ENCODE assay signal across 20 cellular contexts in the genomic region with DNA sequence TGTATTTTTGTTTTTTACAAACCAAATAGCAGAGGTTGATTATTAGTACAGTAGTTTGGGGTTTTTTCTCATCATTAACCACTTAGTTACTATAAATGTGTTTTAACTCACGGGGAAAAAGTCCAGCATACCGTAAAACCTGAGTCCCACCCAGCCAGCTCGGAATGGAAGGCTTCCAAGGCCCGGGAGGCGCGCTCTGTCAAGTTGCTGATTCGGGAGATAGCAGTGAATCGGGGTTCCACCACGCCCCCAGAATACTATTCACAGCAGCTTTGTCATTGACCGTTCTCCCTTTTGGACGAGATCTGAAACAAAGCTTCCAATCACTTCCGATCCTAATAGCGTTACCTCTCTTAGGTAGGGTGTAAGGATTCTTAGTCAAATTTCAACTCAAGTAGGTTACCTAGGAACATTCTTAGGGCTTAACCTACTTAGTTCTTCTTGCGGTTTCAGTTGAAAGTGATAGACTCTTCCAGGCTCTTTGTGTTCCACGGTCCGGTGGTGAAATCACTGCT.
DNase-seq lines count a peak whose midpoint lies in the region; ATAC-seq, FAIRE-seq and TF ChIP-seq lines count a peak whose summit lies in the region.
"Had no signal": no experiment of that assay in that cellular context is flagged by ENCODE, and none has a peak within 500 bp of the region (broad histone marks: within the 10 kb centered on the region; RNA-seq: fewer than 3 reads in every experiment).

No MANE protein-coding gene starts in this region.

- TF ChIP-seq CTCF in GM23338 (conservative IDR thresholded peaks at IDR 0.05; ENCODE audit: low read depth in 2 of 2) (no peak), bronchial epithelial cell (IDR thresholded peaks at IDR 0.05; ENCODE audit: insufficient read depth, low read length, severe bottlenecking) (no peak), HepG2 (CRISPR knock-in tag; IDR thresholded peaks at IDR 0.05) (no peak)

- POLR2A ChIA-PET in HepG2 (lab: Yijun Ruan, JAX), result interaction anchor here (0.7 kb wide), 1 partner anchor 234 kb away, joined by 5 read pairs; no protein-coding TSS in a partner anchor

- no peaks in the 10 kb centered on the region for H3K9me3 Mint-ChIP-seq in GM23338

- H2AFZ ChIP-seq in GM23338 (peak overlapping the region; percentile 82; the same call in 1 of the 2 replicates), HepG2 (ENCODE audit: low read length) (no peak overlapping the region)

- no peaks in the 10 kb centered on the region for H4K20me1 ChIP-seq in GM23338 (replicated peaks; ENCODE audit: insufficient read depth)
- no peaks in the 10 kb centered on the region for H4K20me1 ChIP-seq in HepG2 (ENCODE audit: insufficient read depth, low read length)

- no peak overlapping the region for H3K4me3 ChIP-seq in GM23338
- H3K4me3 ChIP-seq in bronchial epithelial cell (ENCODE audit: low read depth, low read length), result no peak overlapping the region
- no peak overlapping the region for H3K4me3 ChIP-seq in HepG2 (replicated peaks in 1 of 3; ENCODE audit: insufficient read depth in 1 of 3, low read depth in 2 of 3, low read length in 3 of 3)
- peak overlapping the region; percentile 16 to 63 (median 52) for H3K4me3 ChIP-seq in skeletal muscle tissue (ENCODE audit: low read length in 3 of 3)
- H3K4me3 ChIP-seq: adrenal gland, gastroesophageal sphincter had no signal

- peak; percentile 7 for FAIRE-seq in bronchial epithelial cell (lab: Jason Lieb, UNC)
- peak; percentile 65 for FAIRE-seq in HepG2 (lab: Jason Lieb, UNC)
- no peak for FAIRE-seq in GM19239 (lab: Jason Lieb, UNC)
- FAIRE-seq: H54 had no signal

- H3K9ac ChIP-seq in HepG2 (ENCODE audit: insufficient read depth, low read depth, low read length), result no peak overlapping the region
- H3K9ac ChIP-seq in skeletal muscle tissue (ENCODE audit: low read depth in 1 of 3, low read length in 3 of 3), result peak overlapping the region; percentile 65 to 68 (median 65)

- H3F3A ChIP-seq in GM23338 (replicated peaks; ENCODE audit: low read depth), result no peaks in the 10 kb centered on the region

- H3K9me3 ChIP-seq in HepG2 (ENCODE audit: low read length) (no peaks in the 10 kb centered on the region), skeletal muscle tissue (ENCODE audit: control insufficient read depth in 3 of 3, low read length in 3 of 3) (no peaks in the 10 kb centered on the region)
- H3K9me3 ChIP-seq: adrenal gland, gastroesophageal sphincter had no signal

- TF ChIP-seq EP300 in HepG2 (IDR thresholded peaks at IDR 0.05; ENCODE audit: low read depth in 2 of 2, low read length in 2 of 2) (no peak), HepG2 (CRISPR knock-in tag; IDR thresholded peaks at IDR 0.05; ENCODE audit: borderline replicate concordance) (no peak)

- H3K27me3 Mint-ChIP-seq in GM23338 (ENCODE audit: insufficient read depth, low read depth, poor library complexity), result peaks cover 5% of the 10 kb centered on the region

- H3K36me3 Mint-ChIP-seq in GM23338 (ENCODE audit: low read depth), result no peaks in the 10 kb centered on the region
- H3K36me3 Mint-ChIP-seq: CD4-positive, CD25-positive, alpha-beta regulatory T cell had no signal

- BruUV-seq in HepG2 (replicated peaks; lab: Mats Ljungman, UMichigan), result no TSS peak

- ATAC-seq in GM23338 (peak; percentile 29), HepG2 (no peak), GM21526 (IDR thresholded peaks at IDR 0.05; ENCODE audit: low FRiP score, unreplicated experiment) (no peak), GM18868 (IDR thresholded peaks at IDR 0.05; ENCODE audit: unreplicated experiment) (no peak)
- ATAC-seq: T-helper 17 cell had no signal

- H3K36me3 ChIP-seq in GM23338 (ENCODE audit: insufficient read depth) (no peaks in the 10 kb centered on the region), bronchial epithelial cell (ENCODE audit: control insufficient read depth, insufficient read depth, low read length) (no peaks in the 10 kb centered on the region), HepG2 (replicated peaks in 1 of 2; ENCODE audit: control insufficient read depth in 1 of 2, insufficient read depth in 2 of 2, low read length in 2 of 2) (no peaks in the 10 kb centered on the region), skeletal muscle tissue (ENCODE audit: control insufficient read depth in 3 of 3, insufficient read depth in 3 of 3, low read length in 3 of 3) (no peaks in the 10 kb centered on the region)
- H3K36me3 ChIP-seq: adrenal gland, gastroesophageal sphincter, WERI-Rb-1 had no signal

- H3K27ac ChIP-seq in GM23338 (ENCODE audit: low read depth), result no peak overlapping the region
- H3K27ac ChIP-seq in HepG2 (ENCODE audit: extremely low read length, insufficient read depth, low read length), result no peak overlapping the region
- peak overlapping the region; percentile 71 for H3K27ac ChIP-seq in skeletal muscle tissue (ENCODE audit: low read depth, low read length)
- H3K27ac ChIP-seq: adrenal gland, gastroesophageal sphincter, WERI-Rb-1 had no signal

- CTCF ChIA-PET in HepG2 (lab: Yijun Ruan, JAX; ENCODE audit: low intra/inter-chr PET ratio, low total read pairs), result interaction anchor here (0.7 to 1.1 kb wide), 2 partner anchors 235 to 373 kb away, joined by 3 to 6 read pairs; no protein-coding TSS in a partner anchor

- no peaks in the 10 kb centered on the region for H3K9me2 ChIP-seq in GM23338 (ENCODE audit: insufficient read depth)

- H3K4me2 ChIP-seq in GM23338 (no peak overlapping the region), HepG2 (ENCODE audit: low read depth, low read length) (peak overlapping the region; percentile 70; the same call in 1 of the 2 replicates)

- H3K4me1 ChIP-seq in GM23338 (ENCODE audit: insufficient read depth), result peaks cover 9% of the 10 kb centered on the region
- peaks cover 18% of the 10 kb centered on the region for H3K4me1 ChIP-seq in HepG2 (ENCODE audit: insufficient read depth, low read length)
- H3K4me1 ChIP-seq in skeletal muscle tissue (ENCODE audit: control insufficient read depth in 3 of 3, insufficient read depth in 3 of 3, low read length in 3 of 3), result peaks cover 9 to 19% (median 12%) of the 10 kb centered on the region in 3 donors
- H3K4me1 ChIP-seq: adrenal gland had no signal

- intact Hi-C loops in HepG2 (cut with micrococcal nuclease; ENCODE audit: unreplicated experiment), result loop anchor here (1.0 to 5.0 kb wide), 6 partner anchors 227 to 1746 kb away; no protein-coding TSS in a partner anchor

- H3K79me2 ChIP-seq in GM23338 (replicated peaks; ENCODE audit: insufficient read depth) (no peaks in the 10 kb centered on the region), HepG2 (ENCODE audit: insufficient read depth, low read length) (no peaks in the 10 kb centered on the region)

- DNase-seq in GM23338 (ENCODE audit: low spot score) (peak; percentile 34), bronchial epithelial cell (ENCODE audit: low read depth) (no peak), HepG2 (ENCODE audit: low spot score) (no peak), GM19239 (ENCODE audit: insufficient read length, low spot score) (no peak), A172 (ENCODE audit: low spot score) (no peak)
- DNase-seq: activated gamma-delta T cell treated with Interleukin-2 at 50 U/mL for 16 hours; central memory CD4-positive, alpha-beta T cell; GF-D8; NCI-H1694; NCI-H2227 treated with DMSO at 0.1 percent for 48 hours; stimulated activated CD8-positive, alpha-beta memory T cell treated with anti-CD3 and anti-CD28 coated beads, Interleukin-4, amount 100 ng/mL, for 48 hours; T-helper 17 cell; WERI-Rb-1 had no signal

- in situ Hi-C loops in HepG2 (cut with HindIII; ENCODE audit: extremely low pct_ligation_motif_present, low pct_unique_long_range_greater_than_20kb), result loop anchor here (5.0 to 25.0 kb wide), 4 partner anchors 226 to 931 kb away; no protein-coding TSS in a partner anchor

- no peak for TF ChIP-seq POLR2A in HepG2 (IDR thresholded peaks at IDR 0.05; ENCODE audit: insufficient read depth in 1 of 2, low read depth in 2 of 2, low read length in 2 of 2)

- no peak for TF ChIP-seq RAD21 in HepG2 (CRISPR knock-in tag; IDR thresholded peaks at IDR 0.05)

- H3K27me3 ChIP-seq in GM23338 (ENCODE audit: insufficient read depth) (no peaks in the 10 kb centered on the region), bronchial epithelial cell (ENCODE audit: control insufficient read depth, insufficient read depth, low read length) (no peaks in the 10 kb centered on the region), HepG2 (ENCODE audit: control insufficient read depth in 1 of 2, insufficient read depth in 2 of 2, low read length in 2 of 2) (peaks cover 0 to 13% of the 10 kb centered on the region in 2 experiments; a peak in 3 of 5 replicates), skeletal muscle tissue (ENCODE audit: control insufficient read depth in 3 of 3, insufficient read depth in 3 of 3, low read length in 3 of 3) (no peaks in the 10 kb centered on the region)
- H3K27me3 ChIP-seq: adrenal gland, gastroesophageal sphincter had no signal

- H3K4me1 Mint-ChIP-seq in GM23338, result peaks cover 42% of the 10 kb centered on the region
- H3K4me1 Mint-ChIP-seq: CD4-positive, CD25-positive, alpha-beta regulatory T cell had no signal

- 86% methylated on average over 16 of the region's 16 CpGs for WGBS in HepG2 (ENCODE audit: low lambda C conversion rate)

- H3K4me3 Mint-ChIP-seq in GM23338, result no peak overlapping the region
- H3K4me3 Mint-ChIP-seq: CD4-positive, CD25-positive, alpha-beta regulatory T cell; T-helper 17 cell had no signal

- no peak overlapping the region for H3K27ac Mint-ChIP-seq in GM23338
- H3K27ac Mint-ChIP-seq: CD4-positive, CD25-positive, alpha-beta regulatory T cell; T-helper 17 cell had no signal

TF ChIP-seq in GM23338, 12 proteins besides CTCF, POLR2A, EP300 and RAD21 (continues in another document):
- TF ChIP-seq STAT1 (IDR thresholded peaks at IDR 0.05; ENCODE audit: unreplicated experiment), result no peak
- TF ChIP-seq CREB1 (CRISPR knock-in tag; IDR thresholded peaks at IDR 0.05; ENCODE audit: low read depth), result no peak
- TF ChIP-seq POLR2AphosphoS5 (IDR thresholded peaks at IDR 0.05; ENCODE audit: low read depth), result no peak
- no peak for TF ChIP-seq EZH2 (IDR thresholded peaks at IDR 0.05; ENCODE audit: low read depth, unreplicated experiment)
- no peak for TF ChIP-seq ZNF114 (CRISPR knock-in tag; IDR thresholded peaks at IDR 0.05)
- TF ChIP-seq EZH2phosphoT487 (IDR thresholded peaks at IDR 0.05; ENCODE audit: unreplicated experiment), result no peak

TF ChIP-seq in HepG2, 621 proteins besides CTCF, POLR2A, EP300 and RAD21 (continues in another document):
- TF ChIP-seq RFXAP (CRISPR knock-in tag; IDR thresholded peaks at IDR 0.05; ENCODE audit: borderline replicate concordance), result no peak

Comparison
In these comparisons a context has a peak if more than half of its experiments do, and no peak if none do; other contexts are left out.
1. H3K4me3 ChIP-seq: peak in skeletal muscle tissue (3 of 3); none in GM23338 (single experiment), bronchial epithelial cell (single experiment) and HepG2 (0 of 3).